Comparison of ENCODE assay signal across 8 cellular contexts in genomic region chr17:42422958-42423712, GRCh38. TPM values are rescaled to one million over a fixed set of nuclear protein-coding genes. Genes with fewer than 3 reads are reported as not detected.
DNase-seq lines count a peak whose midpoint lies in the region; ATAC-seq lines count a peak whose summit lies in the region.

Gene CAVIN1, minus strand, starts transcription at chr17:42423256. Its CDS starts 159 bp downstream, at chr17:42423097.

- ATAC-seq in HG02938 (IDR thresholded peaks at IDR 0.05; ENCODE audit: unreplicated experiment) (no peak), GM18517 (IDR thresholded peaks at IDR 0.05; ENCODE audit: unreplicated experiment) (no peak)

- peak; percentile 99 for DNase-seq in AG08396 (ENCODE audit: low spot score)
- DNase-seq in GM19238 (ENCODE audit: insufficient read length, low spot score) = peak; percentile 35
- DNase-seq in RPMI7951 (ENCODE audit: low read depth) = peak; percentile 97
- peak; percentile 81 to 95 for DNase-seq in cerebellar nuclear complex (lab: John Stamatoyannopoulos, UW)
- DNase-seq in renal cortical epithelial cell (ENCODE audit: low read depth) = peak; percentile 75

- no peaks in the 10 kb centered on the region for H3K9me3 ChIP-seq in iPS-18c (ENCODE audit: control insufficient read depth, insufficient read depth, low read length)

- peak within 1 kb of the TSS; percentile 95 for H3K4me3 ChIP-seq in iPS-18c (ENCODE audit: insufficient read depth, low read depth, low read length)

RNA-seq across cellular contexts. Expression of gene CAVIN1, which starts in this region (rescaled TPM):
- 135 and 217 TPM in 2 replicates for total RNA-seq in RPMI7951 (2014; rRNA removed; shearing (Covaris generic))
- total RNA-seq in renal cortical epithelial cell = 256 and 383 TPM in 2 replicates

Comparison
In these comparisons a context has a peak if more than half of its experiments do, and no peak if none do; other contexts are left out.
1. DNase-seq: peak in every context shown above with its lines; median percentile 99 in AG08396; 97 in RPMI7951; 88 in cerebellar nuclear complex; 75 in renal cortical epithelial cell; 35 in GM19238.